ENCODE assay signal across 9 cellular contexts in the genomic region with DNA sequence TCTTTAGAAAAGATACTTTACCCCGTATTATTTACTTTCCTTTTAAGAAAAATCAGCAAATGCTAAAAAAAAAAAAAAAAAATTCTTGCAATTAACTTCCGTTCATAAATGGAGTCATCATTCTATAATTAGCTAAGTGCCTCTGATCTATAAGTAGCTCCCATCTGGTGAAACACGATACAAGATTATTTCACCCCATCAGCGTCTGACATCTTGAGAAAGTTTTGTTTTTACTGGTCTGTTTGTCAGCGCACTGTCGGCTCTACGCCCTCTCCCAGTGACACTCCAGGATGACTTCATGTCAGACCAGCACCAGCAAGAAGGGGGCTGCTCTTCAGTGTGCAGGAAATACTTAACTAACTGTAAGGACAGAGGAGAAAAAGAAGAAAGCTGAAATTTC.
DNase-seq lines count a peak whose midpoint lies in the region; ATAC-seq and TF ChIP-seq lines count a peak whose summit lies in the region.
"Had no signal": no experiment of that assay in that cellular context is flagged by ENCODE, and none has a peak within 500 bp of the region (broad histone marks: within the 10 kb centered on the region; RNA-seq: fewer than 3 reads in every experiment).

No MANE protein-coding gene starts in this region.

- no peaks in the 10 kb centered on the region for H3K9me2 ChIP-seq in Karpas-422 (replicated peaks; ENCODE audit: insufficient read depth, low read length)

- POLR2A ChIA-PET in CD4-positive, alpha-beta memory T cell (lab: Charles Lee; ENCODE audit: partially characterized antibody), result interaction anchor here (0.9 to 2.8 kb wide), 4 partner anchors 10 to 45 kb away, joined by 3 to 15 read pairs (median 8); no protein-coding TSS in a partner anchor

- H3K27ac ChIP-seq in CD4-positive, alpha-beta memory T cell (ENCODE audit: low read depth, low read length), result peak overlapping the region; percentile 45
- no peak overlapping the region for H3K27ac ChIP-seq in Karpas-422 (ENCODE audit: low read length)
- H3K27ac ChIP-seq in ascending aorta, result peak overlapping the region; percentile 79 to 81

- H3K9me3 Mint-ChIP-seq in CD4-positive, alpha-beta memory T cell, result peaks cover 0 to 4% (median 0%) of the 10 kb centered on the region in 8 donors
- H3K9me3 Mint-ChIP-seq in natural killer cell, result no peaks in the 10 kb centered on the region
- H3K9me3 Mint-ChIP-seq: activated B cell treated with CpG ODN at 0.5 μM for 24 hours had no signal

- peak overlapping the region; percentile 78 to 90 (median 86) for H3K4me3 Mint-ChIP-seq in CD4-positive, alpha-beta memory T cell
- peak overlapping the region; percentile 28 for H3K4me3 Mint-ChIP-seq in natural killer cell
- H3K4me3 Mint-ChIP-seq: activated B cell treated with CpG ODN at 0.5 μM for 24 hours had no signal

- peaks cover 53% of the 10 kb centered on the region for H3K4me1 ChIP-seq in CD4-positive, alpha-beta memory T cell (ENCODE audit: insufficient read depth, low read length)
- H3K4me1 ChIP-seq in Karpas-422 (ENCODE audit: low read length) (peaks cover 14% of the 10 kb centered on the region), ascending aorta (peaks cover 4 to 10% of the 10 kb centered on the region in 2 donors)

- H3K79me2 ChIP-seq in Karpas-422 (ENCODE audit: low read length), result no peaks in the 10 kb centered on the region

- CTCF ChIA-PET in CD4-positive, alpha-beta memory T cell (lab: Charles Lee; ENCODE audit: partially characterized antibody), result interaction anchor here (0.7 to 7.5 kb wide), 10 partner anchors 11 to 62 kb away, joined by 3 to 66 read pairs (median 4); no protein-coding TSS in a partner anchor

- H3K36me3 Mint-ChIP-seq in CD4-positive, alpha-beta memory T cell, result peaks cover 29 to 30% of the 10 kb centered on the region in 2 donors
- no peaks in the 10 kb centered on the region for H3K36me3 Mint-ChIP-seq in natural killer cell

- H3K9ac ChIP-seq in Karpas-422 (ENCODE audit: low read length), result no peak overlapping the region

- H3K9me3 ChIP-seq in CD4-positive, alpha-beta memory T cell (ENCODE audit: control insufficient read depth in 1 of 2, low read length in 2 of 2), result no peaks in the 10 kb centered on the region
- H3K9me3 ChIP-seq in Karpas-422 (ENCODE audit: low read length), result no peaks in the 10 kb centered on the region
- H3K9me3 ChIP-seq in ascending aorta, result no peaks in the 10 kb centered on the region

- peaks cover 55 to 69% (median 62%) of the 10 kb centered on the region in 4 donors for H3K4me1 Mint-ChIP-seq in CD4-positive, alpha-beta memory T cell
- H3K4me1 Mint-ChIP-seq in natural killer cell, result peaks cover 29 to 35% of the 10 kb centered on the region in 2 donors
- H3K4me1 Mint-ChIP-seq: activated B cell treated with CpG ODN at 0.5 μM for 24 hours had no signal

- peak overlapping the region; percentile 89 to 96 (median 94) for H3K27ac Mint-ChIP-seq in CD4-positive, alpha-beta memory T cell
- no peak overlapping the region for H3K27ac Mint-ChIP-seq in natural killer cell
- H3K27ac Mint-ChIP-seq: activated B cell treated with CpG ODN at 0.5 μM for 24 hours had no signal

- TF ChIP-seq CTCF in ascending aorta (IDR thresholded peaks at IDR 0.05) (no peak), natural killer cell (IDR thresholded peaks at IDR 0.05) (no peak)

- H2AFZ ChIP-seq in Karpas-422 (ENCODE audit: low read length), result no peak overlapping the region

- H3K27me3 ChIP-seq in CD4-positive, alpha-beta memory T cell (ENCODE audit: insufficient read depth, low read length), result no peaks in the 10 kb centered on the region
- no peaks in the 10 kb centered on the region for H3K27me3 ChIP-seq in Karpas-422 (ENCODE audit: low read length)
- H3K27me3 ChIP-seq in ascending aorta, result no peaks in the 10 kb centered on the region

- peak overlapping the region; percentile 48 for H3K4me2 ChIP-seq in Karpas-422 (ENCODE audit: low read depth, low read length, poor library complexity, severe bottlenecking)

- H3K27me3 Mint-ChIP-seq in CD4-positive, alpha-beta memory T cell, result no peaks in the 10 kb centered on the region
- peaks cover 0 to 16% of the 10 kb centered on the region in 2 donors for H3K27me3 Mint-ChIP-seq in natural killer cell (ENCODE audit: low read depth in 2 of 2)

- peak; percentile 26 to 77 (median 45) for DNase-seq in CD4-positive, alpha-beta memory T cell
- DNase-seq in Karpas-422 (peak; percentile 68), ascending aorta (ENCODE audit: low spot score in 2 of 2) (no peak), natural killer cell (no peak), cerebellar cortex (ENCODE audit: low spot score) (no peak), activated gamma-delta T cell (lab: John Stamatoyannopoulos, UW) (no peak)
- DNase-seq: activated B cell treated with CpG ODN at 0.5 μM for 24 hours had no signal

- H3K4me3 ChIP-seq in CD4-positive, alpha-beta memory T cell (ENCODE audit: low read length in 2 of 2), result peak overlapping the region in 1 of 2 donors; percentile 9
- H3K4me3 ChIP-seq in Karpas-422 (ENCODE audit: low read length) (no peak overlapping the region), ascending aorta (no peak overlapping the region)

- H3K36me3 ChIP-seq in CD4-positive, alpha-beta memory T cell (ENCODE audit: insufficient read depth, low read length), result no peaks in the 10 kb centered on the region
- no peaks in the 10 kb centered on the region for H3K36me3 ChIP-seq in Karpas-422 (ENCODE audit: insufficient read depth, low read length)
- H3K36me3 ChIP-seq in ascending aorta, result peaks cover 0 to 3% of the 10 kb centered on the region in 2 donors

- ATAC-seq in natural killer cell (no peak), GM18502 (IDR thresholded peaks at IDR 0.05; ENCODE audit: poor library complexity, unreplicated experiment) (no peak), GM19397 (IDR thresholded peaks at IDR 0.05; ENCODE audit: unreplicated experiment) (no peak)

- intact Hi-C loops in CD4-positive, alpha-beta memory T cell (cut with micrococcal nuclease), result loop anchor here (1.0 to 5.0 kb wide), 2 partner anchors 13 to 36 kb away; no protein-coding TSS in a partner anchor
- intact Hi-C loops in ascending aorta (cut with DNase I), result no loop called here
- intact Hi-C loops in natural killer cell (cut with micrococcal nuclease), result no loop called here

- H4K20me1 ChIP-seq in Karpas-422 (ENCODE audit: insufficient read depth, low read depth, low read length), result no peaks in the 10 kb centered on the region

Comparison
In these comparisons a context has a peak if more than half of its experiments do, and no peak if none do; other contexts are left out.
1. DNase-seq: peak in CD4-positive, alpha-beta memory T cell (5 of 5) and Karpas-422 (single experiment); none in ascending aorta (0 of 2), natural killer cell (single experiment), cerebellar cortex (single experiment) and activated gamma-delta T cell (single experiment).
2. H3K27ac Mint-ChIP-seq: peak in CD4-positive, alpha-beta memory T cell (7 of 7); none in natural killer cell (0 of 2).